Comparison of ENCODE assay signal across 17 cellular contexts in the genomic region with DNA sequence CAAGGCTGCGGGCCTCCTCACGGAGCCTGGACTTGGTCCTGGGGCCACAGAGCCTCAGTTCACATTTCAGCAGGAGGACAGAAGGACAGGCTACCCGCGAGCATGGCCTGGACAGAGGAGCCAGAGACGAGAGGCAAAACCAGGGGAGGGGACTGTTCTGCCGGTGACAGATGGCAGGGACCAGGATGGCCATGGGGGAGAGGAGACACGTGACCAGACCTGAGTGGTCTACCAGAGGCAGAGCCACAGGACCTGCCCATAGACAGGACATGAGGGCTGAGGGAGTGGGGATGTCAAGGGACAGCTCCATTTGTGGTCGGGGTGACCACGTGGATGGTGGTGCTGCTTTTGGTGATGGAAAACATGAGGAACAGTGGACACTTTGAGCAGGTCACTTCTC.
DNase-seq lines count a peak whose midpoint lies in the region; ATAC-seq and TF ChIP-seq lines count a peak whose summit lies in the region.
"Had no signal": no experiment of that assay in that cellular context is flagged by ENCODE, and none has a peak within 500 bp of the region (broad histone marks: within the 10 kb centered on the region; RNA-seq: fewer than 3 reads in every experiment).

No MANE protein-coding gene starts in this region.

- H3K36me3 ChIP-seq in ACC112 (ENCODE audit: insufficient read depth, low read length): no peaks in the 10 kb centered on the region
- no peaks in the 10 kb centered on the region for H3K36me3 ChIP-seq in KMS-11 (ENCODE audit: insufficient read depth)
- no peaks in the 10 kb centered on the region for H3K36me3 ChIP-seq in osteoblast (ENCODE audit: insufficient read depth, low read length)
- no peaks in the 10 kb centered on the region for H3K36me3 ChIP-seq in Peyer's patch
- H3K36me3 ChIP-seq: BLaER1 treated with 17β-estradiol and CSF1 and Interleukin-3, amounts not matched to agents 10 nM and 100 nM; tibial artery had no signal

- H3K4me2 ChIP-seq in KMS-11 (peak overlapping the region; percentile 24; the same call in 1 of the 2 replicates), osteoblast (ENCODE audit: insufficient read depth, low read length) (no peak overlapping the region)
- H3K4me2 ChIP-seq: BLaER1 treated with 17β-estradiol and CSF1 and Interleukin-3, amounts not matched to agents 10 nM and 100 nM had no signal

- no peak for TF ChIP-seq POLR2A in Peyer's patch (IDR thresholded peaks at IDR 0.05)

- H2AFZ ChIP-seq in ACC112 (ENCODE audit: low read length, unreplicated experiment): no peak overlapping the region
- H2AFZ ChIP-seq in KMS-11 (ENCODE audit: low read depth): 0 out of 2 replicates have a peak overlapping the region, but pooled peaks have one; percentile 9
- H2AFZ ChIP-seq in osteoblast (ENCODE audit: low read length): no peak overlapping the region

- TF ChIP-seq CTCF in KMS-11 (conservative IDR thresholded peaks at IDR 0.05; ENCODE audit: low read depth, low read length) (no peak), osteoblast (IDR thresholded peaks at IDR 0.05; ENCODE audit: extremely low read depth, low read depth, low read length) (no peak), Peyer's patch (IDR thresholded peaks at IDR 0.05) (no peak)

- no peak for ATAC-seq in HG02884 (IDR thresholded peaks at IDR 0.05; ENCODE audit: unreplicated experiment)
- ATAC-seq: activated CD8-positive, alpha-beta T cell treated with anti-CD3 and anti-CD28 coated beads, Interleukin-2, amount 10 ng/mL, durations not matched to agents 7 days and 5 days; psoas muscle had no signal

- H3K9me3 ChIP-seq in osteoblast (ENCODE audit: low read depth, low read length) (no peaks in the 10 kb centered on the region), Peyer's patch (no peaks in the 10 kb centered on the region)
- H3K9me3 ChIP-seq: BLaER1 treated with 17β-estradiol and CSF1 and Interleukin-3, amounts not matched to agents 10 nM and 100 nM; psoas muscle; tibial artery had no signal

- H3K27me3 ChIP-seq in ACC112 (ENCODE audit: insufficient read depth, low read length) (no peaks in the 10 kb centered on the region), KMS-11 (ENCODE audit: insufficient read depth, low read depth) (no peaks in the 10 kb centered on the region), osteoblast (ENCODE audit: insufficient read depth, low read length) (no peaks in the 10 kb centered on the region), Peyer's patch (no peaks in the 10 kb centered on the region)
- H3K27me3 ChIP-seq: BLaER1 treated with 17β-estradiol and CSF1 and Interleukin-3, amounts not matched to agents 10 nM and 100 nM; tibial artery had no signal

- H3K79me2 ChIP-seq in ACC112 (ENCODE audit: control insufficient read depth, insufficient read depth, low read length, unreplicated experiment) (no peaks in the 10 kb centered on the region), KMS-11 (ENCODE audit: insufficient read depth, low read depth) (no peaks in the 10 kb centered on the region), osteoblast (ENCODE audit: insufficient read depth, low read length) (no peaks in the 10 kb centered on the region)

- peak overlapping the region; percentile 33; the same call in 1 of the 2 replicates for H3K9ac ChIP-seq in KMS-11
- H3K9ac ChIP-seq: BLaER1 treated with 17β-estradiol and CSF1 and Interleukin-3, amounts not matched to agents 10 nM and 100 nM had no signal

- H3K27ac ChIP-seq in ACC112 (ENCODE audit: low read depth, low read length) (peak overlapping the region; percentile 93), KMS-11 (peak overlapping the region; percentile 84), epithelial cell of prostate (peak overlapping the region; percentile 71), osteoblast (ENCODE audit: low read depth, low read length) (peak overlapping the region; percentile 94), Peyer's patch (no peak overlapping the region)
- H3K27ac ChIP-seq: BLaER1 treated with 17β-estradiol and CSF1 and Interleukin-3, amounts not matched to agents 10 nM and 100 nM; psoas muscle; tibial artery had no signal

- H3K4me1 ChIP-seq in ACC112 (ENCODE audit: control insufficient read depth, insufficient read depth, low read length, unreplicated experiment) (peaks cover 44% of the 10 kb centered on the region), KMS-11 (ENCODE audit: low read depth, poor library complexity, severe bottlenecking) (peaks cover 23% of the 10 kb centered on the region), osteoblast (ENCODE audit: insufficient read depth, low read length) (peaks cover 31% of the 10 kb centered on the region), Peyer's patch (no peaks in the 10 kb centered on the region)
- H3K4me1 ChIP-seq: psoas muscle, tibial artery had no signal

- H4K20me1 ChIP-seq in KMS-11 (ENCODE audit: insufficient read depth) (no peaks in the 10 kb centered on the region), osteoblast (ENCODE audit: insufficient read depth, low read length) (no peaks in the 10 kb centered on the region)
- H4K20me1 ChIP-seq: BLaER1 treated with 17β-estradiol and CSF1 and Interleukin-3, amounts not matched to agents 10 nM and 100 nM had no signal

- H3K4me3 ChIP-seq in ACC112 (ENCODE audit: low read depth, low read length) (no peak overlapping the region), KMS-11 (IDR thresholded peaks at IDR 0.05; ENCODE audit: insufficient read depth, low read depth, low read length) (no peak overlapping the region), osteoblast (ENCODE audit: insufficient read depth, low read length) (no peak overlapping the region), Peyer's patch (no peak overlapping the region)
- H3K4me3 ChIP-seq: BLaER1 treated with 17β-estradiol and CSF1 and Interleukin-3, amounts not matched to agents 10 nM and 100 nM; psoas muscle; tibial artery had no signal

- no peak for DNase-seq in epithelial cell of prostate (ENCODE audit: low read depth, low spot score)
- no peak for DNase-seq in osteoblast (ENCODE audit: insufficient read length, low spot score, missing footprints)
- no peak for DNase-seq in Peyer's patch
- no peak for DNase-seq in SIG-M5 treated with dmso at 0.1 percent for 504 hours (lab: John Stamatoyannopoulos, UW; ENCODE audit: unreplicated experiment)
- DNase-seq in iPS-NIHi7 (ENCODE audit: extremely low spot score): no peak
- DNase-seq: activated CD8-positive, alpha-beta T cell treated with anti-CD3 and anti-CD28 coated beads, Interleukin-2, amount 10 ng/mL, durations not matched to agents 7 days and 5 days; cerebellar nuclear complex; glutamatergic neuron; NCI-H1105; NCI-H1930; NCI-H526 treated with DMSO at 0.1 percent for 48 hours; psoas muscle; tibial artery had no signal

Comparison
In these comparisons a context has a peak if more than half of its experiments do, and no peak if none do; other contexts are left out.
1. H3K27ac ChIP-seq: peak in ACC112 (single experiment), KMS-11 (single experiment), epithelial cell of prostate (single experiment) and osteoblast (single experiment); none in Peyer's patch (0 of 4).